Comparison of ENCODE assay signal across 10 cellular contexts in the genomic region with DNA sequence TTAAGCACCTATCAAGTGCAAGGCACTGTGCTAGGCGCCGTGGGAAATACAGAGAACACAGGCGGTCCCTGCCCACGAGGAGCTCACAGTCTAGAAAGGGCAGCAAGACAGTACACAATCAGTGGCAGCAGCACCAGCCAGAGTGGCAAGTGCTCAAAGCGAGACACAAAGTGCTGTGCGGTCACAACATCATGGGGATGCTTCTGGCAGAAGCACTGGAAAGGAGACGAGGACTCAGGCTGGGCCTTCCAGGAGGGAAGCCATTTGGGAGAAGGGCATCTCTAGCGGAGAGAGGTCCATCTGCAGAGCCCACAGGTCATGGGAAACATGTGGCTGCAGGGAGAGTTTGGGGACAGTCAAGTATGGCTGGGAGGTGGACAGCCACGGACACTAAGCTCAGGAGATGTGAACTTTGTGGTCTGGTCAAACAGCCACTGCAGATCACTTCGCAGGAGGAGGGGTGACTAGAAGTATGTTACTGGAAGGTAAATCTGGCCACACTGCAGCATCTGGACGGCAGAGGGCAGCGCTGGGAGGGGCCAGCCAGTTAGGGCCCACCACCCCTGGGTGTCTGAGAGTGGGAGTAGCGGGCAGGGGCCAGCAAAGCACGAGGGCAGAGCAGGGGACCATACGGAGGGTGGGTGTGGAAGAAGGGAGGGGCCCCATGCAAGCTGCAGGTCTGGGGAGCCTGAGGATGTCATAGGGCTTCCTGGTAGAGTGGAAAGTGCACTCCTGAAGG.
DNase-seq lines count a peak whose midpoint lies in the region; ATAC-seq and TF ChIP-seq lines count a peak whose summit lies in the region.
"Had no signal": no experiment of that assay in that cellular context is flagged by ENCODE, and none has a peak within 500 bp of the region (broad histone marks: within the 10 kb centered on the region; RNA-seq: fewer than 3 reads in every experiment).

No MANE protein-coding gene starts in this region.

- WGBS in heart right ventricle, 2 donors = 77 to 79% methylated on average over 15 of the region's 15 CpGs

- TF ChIP-seq CTCF in heart right ventricle (IDR thresholded peaks at IDR 0.05) (peak in 7 of 9 donors; percentile 24 to 55 (median 48)), astrocyte of the cerebellum (IDR thresholded peaks at IDR 0.05; ENCODE audit: low read depth, low read length, missing control alignments) (peak; percentile 48), left lung (IDR thresholded peaks at IDR 0.05) (peak in 1 of 2 donors; percentile 16), upper lobe of right lung (IDR thresholded peaks at IDR 0.05) (peak; percentile 35)

- H3K36me3 ChIP-seq in heart right ventricle (peaks cover 0 to 49% (median 14%) of the 10 kb centered on the region in 9 donors), left lung (peaks cover 0 to 49% of the 10 kb centered on the region in 2 donors), upper lobe of right lung (peaks cover 42% of the 10 kb centered on the region)

- H3K9me3 ChIP-seq in heart right ventricle = no peaks in the 10 kb centered on the region
- H3K9me3 ChIP-seq in left lung = no peaks in the 10 kb centered on the region
- no peaks in the 10 kb centered on the region for H3K9me3 ChIP-seq in upper lobe of right lung

- ATAC-seq in heart right ventricle = no peak
- no peak for ATAC-seq in left ventricle myocardium superior
- ATAC-seq in left lung = no peak
- ATAC-seq in upper lobe of right lung = no peak

- H3K4me1 ChIP-seq in heart right ventricle (peaks cover 26 to 57% (median 44%) of the 10 kb centered on the region in 9 donors), left lung (peaks cover 30 to 55% of the 10 kb centered on the region in 2 donors), upper lobe of right lung (peaks cover 38% of the 10 kb centered on the region)

- in situ Hi-C loops in astrocyte of the cerebellum (cut with HindIII; ENCODE audit: low sequenced_read_pairs) = no loop called here

- DNase-seq in heart right ventricle (no peak), left ventricle myocardium superior (no peak), astrocyte of the cerebellum (ENCODE audit: low read depth) (no peak), left lung (peak; percentile 32 to 66), upper lobe of right lung (no peak), NCI-H1092 (lab: John Stamatoyannopoulos, UW) (no peak), COR-L47 (lab: John Stamatoyannopoulos, UW) (no peak)
- no peak for DNase-seq in stimulated activated CD4-positive, alpha-beta T cell treated with anti-CD3 and anti-CD28 coated beads, Interleukin-4, amount 100 ng/mL, for 24 hours
- DNase-seq: DND-41, PC-9 had no signal

- peak overlapping the region in 9 of 10 donors; percentile 23 to 85 (median 71) for H3K27ac ChIP-seq in heart right ventricle
- peak overlapping the region; percentile 74 to 75 for H3K27ac ChIP-seq in left lung
- H3K27ac ChIP-seq in upper lobe of right lung = peak overlapping the region; percentile 74
- H3K27ac ChIP-seq: PC-9 had no signal

- intact Hi-C loops in heart right ventricle (cut with DNase I) = loop anchor here in 8 of 10 donors (5.0 to 10.0 kb wide), 7 partner anchors 83 to 304 kb away; a partner anchor contains a TSS
- intact Hi-C loops in left ventricle myocardium superior (cut with micrococcal nuclease) = no loop called here
- intact Hi-C loops in left lung (cut with DNase I) = no loop called here
- intact Hi-C loops in upper lobe of right lung (cut with DNase I) = no loop called here

- H3K4me3 ChIP-seq in heart right ventricle (no peak overlapping the region), astrocyte of the cerebellum (ENCODE audit: low read depth, low read length) (no peak overlapping the region), left lung (no peak overlapping the region), upper lobe of right lung (no peak overlapping the region)
- H3K4me3 ChIP-seq: PC-9 had no signal

- no peaks in the 10 kb centered on the region for H3K27me3 ChIP-seq in heart right ventricle
- no peaks in the 10 kb centered on the region for H3K27me3 ChIP-seq in left lung
- no peaks in the 10 kb centered on the region for H3K27me3 ChIP-seq in upper lobe of right lung

Comparison
In these comparisons a context has a peak if more than half of its experiments do, and no peak if none do; other contexts are left out.
1. intact Hi-C loops: an anchor here in heart right ventricle (5.0 to 10.0 kb wide); none called in left ventricle myocardium superior, left lung and upper lobe of right lung.
2. DNase-seq: peak in left lung (2 of 2); none in heart right ventricle (0 of 2), left ventricle myocardium superior (single experiment), astrocyte of the cerebellum (single experiment), upper lobe of right lung (single experiment), NCI-H1092 (single experiment), COR-L47 (single experiment) and stimulated activated CD4-positive, alpha-beta T cell treated with anti-CD3 and anti-CD28 coated beads, Interleukin-4, amount 100 ng/mL, for 24 hours (single experiment).
3. Peak in every context shown above with its lines, with median percentiles within 50 percentile points of each other: H3K27ac ChIP-seq.